In the genomic region with DNA sequence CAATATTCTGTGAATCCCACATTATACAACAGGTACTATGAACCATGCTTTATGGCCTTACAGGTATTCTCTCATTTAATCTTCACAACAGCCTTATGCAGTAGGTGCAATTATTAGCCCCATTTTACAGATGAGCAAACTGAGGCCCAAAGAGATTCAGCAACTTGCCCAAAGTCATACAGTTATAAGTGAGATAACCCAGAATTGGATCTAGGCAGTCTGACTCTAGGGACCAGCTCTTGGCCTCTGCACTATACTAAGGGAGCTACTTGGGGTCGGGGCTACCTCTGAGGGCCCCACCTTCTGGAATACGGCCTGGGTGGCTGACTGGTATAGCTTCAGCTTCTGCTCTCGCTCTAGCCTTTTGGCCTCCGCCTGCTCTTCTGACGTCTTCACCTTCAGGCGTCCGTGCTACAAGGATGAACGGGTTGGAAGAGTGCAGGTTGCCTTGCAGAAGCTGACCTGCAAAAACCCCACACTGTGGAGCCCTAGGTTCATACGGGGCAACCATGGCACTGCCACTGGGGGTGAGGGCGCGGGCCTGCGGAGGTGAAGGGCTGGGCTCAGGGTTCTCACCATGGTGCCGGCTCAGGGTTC, we compare ENCODE assay signal across 8 cellular contexts. TPM values are rescaled to one million over a fixed set of nuclear protein-coding genes. Genes with fewer than 3 reads are reported as not detected.
DNase-seq lines count a peak whose midpoint lies in the region; ATAC-seq, FAIRE-seq and TF ChIP-seq lines count a peak whose summit lies in the region.

No MANE protein-coding gene starts in this region.

- no peaks in the 10 kb centered on the region for H3K9me3 Mint-ChIP-seq in CD4-positive, alpha-beta memory T cell

- H3K27ac Mint-ChIP-seq in CD4-positive, alpha-beta memory T cell, result peak overlapping the region; percentile 91 to 100 (median 96)

- H3K27me3 Mint-ChIP-seq in CD4-positive, alpha-beta memory T cell, result no peaks in the 10 kb centered on the region

- peaks cover 24 to 46% (median 39%) of the 10 kb centered on the region in 4 donors for H3K4me1 Mint-ChIP-seq in CD4-positive, alpha-beta memory T cell

- H3K27me3 ChIP-seq in CD4-positive, alpha-beta memory T cell (ENCODE audit: insufficient read depth, low read length), result no peaks in the 10 kb centered on the region
- no peaks in the 10 kb centered on the region for H3K27me3 ChIP-seq in KMS-11 (ENCODE audit: insufficient read depth, low read depth)
- H3K27me3 ChIP-seq in muscle layer of colon (ENCODE audit: control insufficient read depth in 1 of 2, insufficient read depth in 2 of 2, low read length in 2 of 2), result no peaks in the 10 kb centered on the region

- DNase-seq in CD4-positive, alpha-beta memory T cell, result no peak
- no peak for DNase-seq in cardiac fibroblast (ENCODE audit: low read depth in 2 of 2)
- no peak for DNase-seq in NCI-H2227 treated with DMSO at 0.1 percent for 48 hours (lab: John Stamatoyannopoulos, UW)
- DNase-seq in GM12892 (ENCODE audit: insufficient read length), result no peak

- H3K36me3 Mint-ChIP-seq in CD4-positive, alpha-beta memory T cell, result peaks cover 27 to 37% of the 10 kb centered on the region in 2 donors

- peaks cover 33% of the 10 kb centered on the region for H3K4me1 ChIP-seq in CD4-positive, alpha-beta memory T cell (ENCODE audit: insufficient read depth, low read length)
- H3K4me1 ChIP-seq in KMS-11 (ENCODE audit: low read depth, poor library complexity, severe bottlenecking) (peaks cover 24% of the 10 kb centered on the region), muscle layer of colon (ENCODE audit: insufficient read depth, low read length) (peaks cover 9% of the 10 kb centered on the region)

- H3K4me2 ChIP-seq in KMS-11, result peak overlapping the region; percentile 80

- no peak for TF ChIP-seq POLR2A in GM12892 (IDR thresholded peaks at IDR 0.05; ENCODE audit: low read depth, low read length)

- intact Hi-C loops in CD4-positive, alpha-beta memory T cell (cut with micrococcal nuclease), result loop anchor here (1.0 to 2.0 kb wide), 10 partner anchors 23 to 159 kb away; partner anchors contain the start of genes CBLN3, DCAF11, GMPR2 and KHNYN

- POLR2A ChIA-PET in CD4-positive, alpha-beta memory T cell (lab: Charles Lee; ENCODE audit: partially characterized antibody), result interaction anchor here (0.7 to 6.8 kb wide), 26 partner anchors 10 to 189 kb away, joined by 3 to 128 read pairs (median 8); partner anchors contain the start of genes CBLN3, CHMP4A, CIDEB and DCAF11

- H2AFZ ChIP-seq in KMS-11 (ENCODE audit: low read depth), result peak overlapping the region; percentile 78

- H3K4me3 Mint-ChIP-seq in CD4-positive, alpha-beta memory T cell, result peak overlapping the region; percentile 90 to 95 (median 91)

- peak overlapping the region; percentile 86 to 91 for H3K4me3 ChIP-seq in CD4-positive, alpha-beta memory T cell (ENCODE audit: low read length in 2 of 2)
- H3K4me3 ChIP-seq in KMS-11 (IDR thresholded peaks at IDR 0.05; ENCODE audit: insufficient read depth, low read depth, low read length) (no peak overlapping the region), cardiac fibroblast (replicated peaks in 1 of 2; ENCODE audit: low read depth in 2 of 2, low read length in 2 of 2) (peak overlapping the region; percentile 95 to 96), muscle layer of colon (ENCODE audit: low read depth in 1 of 2, low read length in 2 of 2) (peak overlapping the region; percentile 88)

- no peaks in the 10 kb centered on the region for H4K20me1 ChIP-seq in KMS-11 (ENCODE audit: insufficient read depth)

- FAIRE-seq in GM12892 (lab: Jason Lieb, UNC), result no peak

- ATAC-seq in GM21423 (IDR thresholded peaks at IDR 0.05; ENCODE audit: unreplicated experiment) (no peak), HG02885 (IDR thresholded peaks at IDR 0.05; ENCODE audit: poor library complexity, unreplicated experiment) (no peak)

- H3K9me3 ChIP-seq in CD4-positive, alpha-beta memory T cell (ENCODE audit: control insufficient read depth in 1 of 2, low read length in 2 of 2), result no peaks in the 10 kb centered on the region
- no peaks in the 10 kb centered on the region for H3K9me3 ChIP-seq in muscle layer of colon (ENCODE audit: low read length)

- peaks cover 24% of the 10 kb centered on the region for H3K36me3 ChIP-seq in CD4-positive, alpha-beta memory T cell (ENCODE audit: insufficient read depth, low read length)
- H3K36me3 ChIP-seq in KMS-11 (ENCODE audit: insufficient read depth), result no peaks in the 10 kb centered on the region
- H3K36me3 ChIP-seq in muscle layer of colon (ENCODE audit: insufficient read depth, low read length), result peaks cover 3% of the 10 kb centered on the region

- no peaks in the 10 kb centered on the region for H3K79me2 ChIP-seq in KMS-11 (ENCODE audit: insufficient read depth, low read depth)

- TF ChIP-seq CTCF in KMS-11 (conservative IDR thresholded peaks at IDR 0.05; ENCODE audit: low read depth, low read length) (no peak), cardiac fibroblast (IDR thresholded peaks at IDR 0.05; ENCODE audit: low read depth, low read length) (no peak)

- H3K9ac ChIP-seq in KMS-11, result peak overlapping the region; percentile 94; the same call in 1 of the 2 replicates
- H3K9ac ChIP-seq in muscle layer of colon (ENCODE audit: low read length), result peak overlapping the region; percentile 90

- CTCF ChIA-PET in CD4-positive, alpha-beta memory T cell (lab: Charles Lee; ENCODE audit: partially characterized antibody), result interaction anchor here (0.6 to 6.5 kb wide), 18 partner anchors 10 to 166 kb away, joined by 3 to 84 read pairs (median 5); partner anchors contain the start of genes CIDEB, DHRS1, IPO4 and IRF9

- peak overlapping the region; percentile 94 for H3K27ac ChIP-seq in CD4-positive, alpha-beta memory T cell (ENCODE audit: low read depth, low read length)
- H3K27ac ChIP-seq in KMS-11 (peak overlapping the region; percentile 83; the same call in 1 of the 2 replicates), muscle layer of colon (ENCODE audit: low read depth, low read length) (peak overlapping the region; percentile 99)

RNA-seq across cellular contexts. Expression of gene RABGGTA, which starts 0.8 kb away (rescaled TPM):
- total RNA-seq in CD4-positive, alpha-beta memory T cell, result 10 to 100 TPM; 55.6 to 62.5 TPM
- 10 to 100 TPM; 22.9 to 32.5 TPM for polyA plus RNA-seq in CD4-positive, alpha-beta memory T cell
- polyA plus RNA-seq in GM12892 (2012; ENCODE audit: missing spikeins), result 30.7 TPM

RNA-seq across cellular contexts. Expression of gene TGM1, which starts 7.7 kb away (rescaled TPM):
- total RNA-seq in CD4-positive, alpha-beta memory T cell, result 10 to 100 TPM; 11.0 to 16.1 TPM
- polyA plus RNA-seq in CD4-positive, alpha-beta memory T cell, result under 1 TPM; 0.11 to 0.12 TPM
- polyA plus RNA-seq in GM12892 (2012; ENCODE audit: missing spikeins), result 1.4 TPM

RNA-seq across cellular contexts. Expression of gene TINF2, which starts 28.2 kb away (rescaled TPM):
- total RNA-seq in CD4-positive, alpha-beta memory T cell, result 100 to 1,000 TPM; 131 to 132 TPM
- 100 to 1,000 TPM; 151 to 169 TPM for polyA plus RNA-seq in CD4-positive, alpha-beta memory T cell
- 38.1 TPM for polyA plus RNA-seq in GM12892 (2012; ENCODE audit: missing spikeins)

RNA-seq across cellular contexts. Expression of gene DHRS1, which starts 28.9 kb away (rescaled TPM):
- 10 to 100 TPM; 37.6 to 38.6 TPM for total RNA-seq in CD4-positive, alpha-beta memory T cell
- 10 to 100 TPM; 31.4 to 32.9 TPM for polyA plus RNA-seq in CD4-positive, alpha-beta memory T cell
- polyA plus RNA-seq in GM12892 (2012; ENCODE audit: missing spikeins), result 18.3 TPM

RNA-seq across cellular contexts. Expression of gene NOP9, which starts 29.0 kb away (rescaled TPM):
- total RNA-seq in CD4-positive, alpha-beta memory T cell, result 10 to 100 TPM; 23.1 to 28.1 TPM
- 1 to 10 TPM in 1 of 2 donors, under 1 TPM in 1; 0.83 to 1.6 TPM for polyA plus RNA-seq in CD4-positive, alpha-beta memory T cell
- 14.0 TPM for polyA plus RNA-seq in GM12892 (2012; ENCODE audit: missing spikeins)
